1 cellular context compared by ENCODE assay signal in the genomic region with DNA sequence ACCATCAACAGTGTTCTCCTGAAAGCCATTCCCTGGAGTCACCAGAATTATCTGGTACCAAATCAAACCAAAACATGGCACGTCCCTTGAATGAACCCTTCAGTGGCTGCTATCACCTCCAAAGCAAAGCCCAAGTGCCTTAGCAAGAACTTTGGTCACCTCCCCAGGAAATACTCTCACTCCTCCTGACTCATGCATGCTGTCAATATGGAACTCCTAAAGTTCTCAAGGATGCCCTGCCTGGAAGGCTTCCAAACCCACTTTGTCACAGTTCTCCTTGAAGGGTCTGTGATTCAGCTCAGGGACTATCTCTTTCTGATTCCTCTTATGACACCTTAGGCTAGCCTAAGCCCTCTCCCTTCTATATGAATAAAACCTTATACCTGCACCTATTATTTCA.
TF ChIP-seq lines count a peak whose summit lies in the region.

No MANE protein-coding gene starts in this region.

TF ChIP-seq in IMR-90, 13 proteins besides CTCF, POLR2A, EP300 and RAD21:
- TF ChIP-seq MAZ (IDR thresholded peaks at IDR 0.05; ENCODE audit: borderline replicate concordance, low read depth, low read length), result no peak
- TF ChIP-seq, protein P1, sequence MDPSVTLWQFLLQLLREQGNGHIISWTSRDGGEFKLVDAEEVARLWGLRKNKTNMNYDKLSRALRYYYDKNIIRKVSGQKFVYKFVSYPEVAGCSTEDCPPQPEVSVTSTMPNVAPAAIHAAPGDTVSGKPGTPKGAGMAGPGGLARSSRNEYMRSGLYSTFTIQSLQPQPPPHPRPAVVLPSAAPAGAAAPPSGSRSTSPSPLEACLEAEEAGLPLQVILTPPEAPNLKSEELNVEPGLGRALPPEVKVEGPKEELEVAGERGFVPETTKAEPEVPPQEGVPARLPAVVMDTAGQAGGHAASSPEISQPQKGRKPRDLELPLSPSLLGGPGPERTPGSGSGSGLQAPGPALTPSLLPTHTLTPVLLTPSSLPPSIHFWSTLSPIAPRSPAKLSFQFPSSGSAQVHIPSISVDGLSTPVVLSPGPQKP (IDR thresholded peaks at IDR 0.05; ENCODE audit: borderline replicate concordance, low read depth, low read length), result no peak
- TF ChIP-seq CHD1 (IDR thresholded peaks at IDR 0.05; ENCODE audit: low read depth, low read length), result no peak
- TF ChIP-seq MXI1 (IDR thresholded peaks at IDR 0.05; ENCODE audit: borderline replicate concordance, low read depth, low read length), result no peak
- no peak for TF ChIP-seq FOS (IDR thresholded peaks at IDR 0.05; ENCODE audit: low read depth, low read length)
- no peak for TF ChIP-seq RFX5 (IDR thresholded peaks at IDR 0.05; ENCODE audit: low read depth, low read length)
- no peak for TF ChIP-seq BHLHE40 (IDR thresholded peaks at IDR 0.05; ENCODE audit: low read depth, low read length)
- no peak for TF ChIP-seq MAFK (IDR thresholded peaks at IDR 0.05; ENCODE audit: low read depth, low read length)
- TF ChIP-seq SMC3 (IDR thresholded peaks at IDR 0.05; ENCODE audit: low read depth, low read length), result no peak
